Comparison of ENCODE assay signal across 24 cellular contexts in the genomic region with DNA sequence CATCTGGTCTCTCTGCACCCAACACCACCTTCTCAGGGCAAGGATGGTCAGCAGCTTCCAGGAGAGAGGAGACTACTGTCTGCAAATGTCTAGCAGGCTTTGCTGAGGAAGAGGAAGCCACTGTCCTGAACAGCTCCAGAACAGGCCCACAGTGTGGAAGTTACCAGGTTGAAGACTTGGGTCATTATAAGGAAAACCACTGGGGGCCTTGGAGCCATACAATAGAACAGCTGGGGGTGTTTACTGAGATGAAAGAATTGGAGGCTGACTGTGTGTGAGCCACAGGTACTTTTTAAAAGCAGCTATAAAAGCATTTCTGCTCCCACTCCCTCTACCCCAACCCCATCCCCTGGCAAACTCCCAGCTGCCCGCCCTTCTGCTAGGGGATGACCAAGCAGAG.
"Had no signal": no experiment of that assay in that cellular context is flagged by ENCODE, and none has a peak within 500 bp of the region (broad histone marks: within the 10 kb centered on the region; RNA-seq: fewer than 3 reads in every experiment).

No MANE protein-coding gene starts in this region.

- H3K36me3 Mint-ChIP-seq: activated naive CD8-positive, alpha-beta T cell; stimulated activated memory B cell treated with anti-CD40 and anti-IgM and Interleukin-4, amounts not matched to agents 10 μg/mL and 1 μg/mL and 100 μg/mL, for 72 hours had no signal

- H3K9me3 ChIP-seq: adrenal gland, breast epithelium, esophagus squamous epithelium, gastrocnemius medialis, mucosa of descending colon, thoracic aorta had no signal

- H3K27me3 ChIP-seq: adrenal gland, breast epithelium, esophagus squamous epithelium, gastrocnemius medialis had no signal

- H3K9me3 Mint-ChIP-seq: activated B cell treated with CpG ODN at 0.5 μM for 24 hours; activated T-cell treated with anti-CD3 and anti-CD28 coated beads, Interleukin-2, amount 50 U/mL, for 24 hours; activated T-helper 2 cell treated with anti-CD3 and anti-CD28 coated beads, Interferon-gamma antibody, Interleukin-2, Interleukin-4, amounts not matched to agents 10 μg/mL and 5 μg/mL and 100 μg/mL, durations not matched to agents 14 hours and 24 hours and 36 hours; central memory CD8-positive, alpha-beta T cell; stimulated activated memory B cell treated with anti-CD40 and anti-IgM and Interleukin-4, amounts not matched to agents 10 μg/mL and 1 μg/mL and 100 μg/mL, for 72 hours had no signal

- H3K4me3 Mint-ChIP-seq: activated B cell treated with CpG ODN at 0.5 μM for 24 hours; activated CD4-positive, alpha-beta T cell treated with anti-CD3 and anti-CD28 coated beads for 36 hours; activated naive CD8-positive, alpha-beta T cell; activated T-cell treated with anti-CD3 and anti-CD28 coated beads, Interleukin-2, amount 50 U/mL, for 24 hours; central memory CD8-positive, alpha-beta T cell; stimulated activated memory B cell treated with anti-CD40 and anti-IgM and Interleukin-4, amounts not matched to agents 10 μg/mL and 1 μg/mL and 100 μg/mL, for 72 hours; type B pancreatic cell had no signal

- H3K27ac Mint-ChIP-seq: activated B cell treated with CpG ODN at 0.5 μM for 24 hours; activated naive CD8-positive, alpha-beta T cell; activated T-cell treated with anti-CD3 and anti-CD28 coated beads, Interleukin-2, amount 50 U/mL, for 24 hours; activated T-helper 2 cell treated with anti-CD3 and anti-CD28 coated beads, Interferon-gamma antibody, Interleukin-2, Interleukin-4, amounts not matched to agents 10 μg/mL and 5 μg/mL and 100 μg/mL, durations not matched to agents 14 hours and 24 hours and 36 hours; stimulated activated memory B cell treated with anti-CD40 and anti-IgM and Interleukin-4, amounts not matched to agents 10 μg/mL and 1 μg/mL and 100 μg/mL, for 72 hours; type B pancreatic cell had no signal

- DNase-seq: activated B cell treated with CpG ODN at 0.5 μM for 24 hours; activated CD4-positive, alpha-beta T cell treated with anti-CD3 and anti-CD28 coated beads, Interleukin-2, amount 50 U/mL, for 4 hours; activated CD8-positive, alpha-beta memory T cell treated with anti-CD3 and anti-CD28 coated beads for 24 hours; activated CD8-positive, alpha-beta memory T cell treated with anti-CD3 and anti-CD28 coated beads, Interleukin-2, amount 50 U/mL, for 4 hours; activated naive CD4-positive, alpha-beta T cell; activated T-cell treated with anti-CD3 and anti-CD28 coated beads, Interleukin-2, amount 50 U/mL, for 24 hours; adrenal gland; esophagus squamous epithelium; gastrocnemius medialis; hippocampal formation; left colon; mesenchymal stem cell; mucosa of descending colon; small intestine; T-helper 9 cell had no signal

- H3K4me3 ChIP-seq: adrenal gland, breast epithelium, esophagus squamous epithelium, gastrocnemius medialis, mucosa of descending colon, thoracic aorta had no signal

- H3K27me3 Mint-ChIP-seq: activated CD4-positive, alpha-beta T cell treated with anti-CD3 and anti-CD28 coated beads for 36 hours; activated T-cell treated with anti-CD3 and anti-CD28 coated beads, Interleukin-2, amount 50 U/mL, for 24 hours; type B pancreatic cell had no signal

- H3K4me1 Mint-ChIP-seq: activated B cell treated with CpG ODN at 0.5 μM for 24 hours had no signal

- H3K27ac ChIP-seq: adrenal gland, breast epithelium, esophagus squamous epithelium, gastrocnemius medialis, thoracic aorta had no signal

- ATAC-seq: gastrocnemius medialis, left colon, sciatic nerve had no signal

- H3K36me3 ChIP-seq: adrenal gland, breast epithelium, esophagus squamous epithelium, gastrocnemius medialis, thoracic aorta had no signal

- H3K4me1 ChIP-seq: breast epithelium had no signal
